Comparison of ENCODE assay signal across 20 cellular contexts in genomic region chr5:40483316-40483715, GRCh38.
DNase-seq lines count a peak whose midpoint lies in the region; ATAC-seq, FAIRE-seq and TF ChIP-seq lines count a peak whose summit lies in the region.
"Had no signal": no experiment of that assay in that cellular context is flagged by ENCODE, and none has a peak within 500 bp of the region (broad histone marks: within the 10 kb centered on the region; RNA-seq: fewer than 3 reads in every experiment).

No MANE protein-coding gene starts in this region.

- no peaks in the 10 kb centered on the region for H3K9me3 ChIP-seq in OCI-LY3 (ENCODE audit: insufficient read depth, low read length)

- intact Hi-C loops in activated naive CD4-positive, alpha-beta T cell treated with anti-CD3 and anti-CD28 coated beads for 36 hours (cut with micrococcal nuclease), result loop anchor here (10.0 kb wide), 2 partner anchors 769 to 1309 kb away; no protein-coding TSS in a partner anchor
- intact Hi-C loops in dendritic cell treated with granulocyte-macrophage colony-stimulating factor and Interleukin-4, amounts not matched to agents 40 ng/mL and 50 ng/mL, for 4 days (cut with micrococcal nuclease), result loop anchor here (5.0 kb wide), 1 partner anchor 41 kb away; no protein-coding TSS in a partner anchor

- peak overlapping the region; percentile 84 for H3K4me2 ChIP-seq in OCI-LY3 (ENCODE audit: low read length)

- no peaks in the 10 kb centered on the region for H3K36me3 ChIP-seq in OCI-LY3 (replicated peaks; ENCODE audit: low read depth, low read length)
- H3K36me3 ChIP-seq: gastrocnemius medialis had no signal

- H3K4me3 ChIP-seq in OCI-LY3 (ENCODE audit: low read length), result no peak overlapping the region
- H3K4me3 ChIP-seq: gastrocnemius medialis, SK-N-MC had no signal

- no peaks in the 10 kb centered on the region for H3K9me3 Mint-ChIP-seq in activated naive CD4-positive, alpha-beta T cell treated with anti-CD3 and anti-CD28 coated beads for 36 hours
- no peaks in the 10 kb centered on the region for H3K9me3 Mint-ChIP-seq in activated naive CD4-positive, alpha-beta T cell treated with anti-CD3 and anti-CD28 coated beads, Interleukin-2, amount 50 U/mL, for 72 hours
- no peaks in the 10 kb centered on the region for H3K9me3 Mint-ChIP-seq in dendritic cell treated with granulocyte-macrophage colony-stimulating factor and Interleukin-4, amounts not matched to agents 40 ng/mL and 50 ng/mL, for 4 days
- H3K9me3 Mint-ChIP-seq in type B pancreatic cell, result peaks cover 3% of the 10 kb centered on the region
- H3K9me3 Mint-ChIP-seq: CD14-positive monocyte; naive thymus-derived CD8-positive, alpha-beta T cell had no signal

- peak overlapping the region; percentile 98; the same call in 1 of the 2 replicates for H3K27ac ChIP-seq in OCI-LY3 (ENCODE audit: low read length)
- H3K27ac ChIP-seq: gastrocnemius medialis, SK-N-MC had no signal

- no peaks in the 10 kb centered on the region for H3K36me3 Mint-ChIP-seq in activated naive CD4-positive, alpha-beta T cell treated with anti-CD3 and anti-CD28 coated beads for 36 hours (ENCODE audit: low read depth)
- H3K36me3 Mint-ChIP-seq in activated naive CD4-positive, alpha-beta T cell treated with anti-CD3 and anti-CD28 coated beads, Interleukin-2, amount 50 U/mL, for 72 hours, result no peaks in the 10 kb centered on the region
- no peaks in the 10 kb centered on the region for H3K36me3 Mint-ChIP-seq in dendritic cell treated with granulocyte-macrophage colony-stimulating factor and Interleukin-4, amounts not matched to agents 40 ng/mL and 50 ng/mL, for 4 days (ENCODE audit: low read depth)
- H3K36me3 Mint-ChIP-seq in type B pancreatic cell, result no peaks in the 10 kb centered on the region
- H3K36me3 Mint-ChIP-seq: CD14-positive monocyte; naive thymus-derived CD8-positive, alpha-beta T cell had no signal

- H3K27ac Mint-ChIP-seq in activated naive CD4-positive, alpha-beta T cell treated with anti-CD3 and anti-CD28 coated beads for 36 hours, result peak overlapping the region; percentile 92
- H3K27ac Mint-ChIP-seq in activated naive CD4-positive, alpha-beta T cell treated with anti-CD3 and anti-CD28 coated beads, Interleukin-2, amount 50 U/mL, for 72 hours, result peak overlapping the region in 1 of 2 donors; percentile 92
- H3K27ac Mint-ChIP-seq in dendritic cell treated with granulocyte-macrophage colony-stimulating factor and Interleukin-4, amounts not matched to agents 40 ng/mL and 50 ng/mL, for 4 days, result peak overlapping the region; percentile 79
- no peak overlapping the region for H3K27ac Mint-ChIP-seq in type B pancreatic cell

- peak; percentile 42 for FAIRE-seq in urothelium cell line (lab: Jason Lieb, UNC)
- FAIRE-seq: small intestine had no signal

- H3K9ac ChIP-seq in OCI-LY3 (ENCODE audit: low read length), result peak overlapping the region; percentile 81; the same call in 1 of the 2 replicates

- no peaks in the 10 kb centered on the region for H3K27me3 ChIP-seq in OCI-LY3 (ENCODE audit: low read depth, low read length)
- H3K27me3 ChIP-seq: gastrocnemius medialis had no signal

- H3K4me1 ChIP-seq in OCI-LY3 (ENCODE audit: low read length), result peaks cover 66% of the 10 kb centered on the region
- H3K4me1 ChIP-seq: gastrocnemius medialis had no signal

- no peaks in the 10 kb centered on the region for H3K27me3 Mint-ChIP-seq in activated naive CD4-positive, alpha-beta T cell treated with anti-CD3 and anti-CD28 coated beads for 36 hours (ENCODE audit: low read depth)
- H3K27me3 Mint-ChIP-seq in dendritic cell treated with granulocyte-macrophage colony-stimulating factor and Interleukin-4, amounts not matched to agents 40 ng/mL and 50 ng/mL, for 4 days, result no peaks in the 10 kb centered on the region
- no peaks in the 10 kb centered on the region for H3K27me3 Mint-ChIP-seq in type B pancreatic cell
- H3K27me3 Mint-ChIP-seq: naive thymus-derived CD8-positive, alpha-beta T cell had no signal

- H4K20me1 ChIP-seq in OCI-LY3 (ENCODE audit: insufficient read depth, low read length), result no peaks in the 10 kb centered on the region

- CTCF ChIA-PET in activated naive CD4-positive, alpha-beta T cell treated with anti-CD3 and anti-CD28 coated beads for 36 hours (lab: Charles Lee), result no interaction called here

- no peak for DNase-seq in activated naive CD4-positive, alpha-beta T cell treated with anti-CD3 and anti-CD28 coated beads for 36 hours
- DNase-seq in activated naive CD4-positive, alpha-beta T cell treated with anti-CD3 and anti-CD28 coated beads, Interleukin-2, amount 50 U/mL, for 72 hours (ENCODE audit: low spot score in 2 of 2), result no peak
- DNase-seq in urothelium cell line (ENCODE audit: low spot score) (peak; percentile 33), type B pancreatic cell (ENCODE audit: extremely low spot score, unreplicated experiment) (no peak), T-helper 9 cell (no peak)
- DNase-seq: aorta; gastrocnemius medialis; IMR-90; MM.1S; naive thymus-derived CD8-positive, alpha-beta T cell; NCI-H748 treated with DMSO at 0.1 percent for 48 hours; posterior cingulate gyrus; small intestine; stimulated activated CD4-positive, alpha-beta T cell treated with anti-CD3 and anti-CD28 coated beads, Interleukin-4, amount 100 ng/mL, for 1 hour had no signal

- H3K79me2 ChIP-seq in OCI-LY3 (ENCODE audit: low read length), result no peaks in the 10 kb centered on the region

- TF ChIP-seq CTCF in OCI-LY3 (IDR thresholded peaks at IDR 0.05; ENCODE audit: low read depth, low read length), result no peak
- no peak for TF ChIP-seq CTCF in type B pancreatic cell (conservative IDR thresholded peaks at IDR 0.05)

- no peak overlapping the region for H3K4me3 Mint-ChIP-seq in activated naive CD4-positive, alpha-beta T cell treated with anti-CD3 and anti-CD28 coated beads for 36 hours
- no peak overlapping the region for H3K4me3 Mint-ChIP-seq in dendritic cell treated with granulocyte-macrophage colony-stimulating factor and Interleukin-4, amounts not matched to agents 40 ng/mL and 50 ng/mL, for 4 days
- no peak overlapping the region for H3K4me3 Mint-ChIP-seq in type B pancreatic cell
- H3K4me3 Mint-ChIP-seq: CD14-positive monocyte; naive thymus-derived CD8-positive, alpha-beta T cell had no signal

- H2AFZ ChIP-seq in OCI-LY3 (ENCODE audit: low read depth, low read length), result no peak overlapping the region

- peaks cover 77% of the 10 kb centered on the region for H3K4me1 Mint-ChIP-seq in activated naive CD4-positive, alpha-beta T cell treated with anti-CD3 and anti-CD28 coated beads for 36 hours (ENCODE audit: low read depth)
- peaks cover 59% of the 10 kb centered on the region for H3K4me1 Mint-ChIP-seq in dendritic cell treated with granulocyte-macrophage colony-stimulating factor and Interleukin-4, amounts not matched to agents 40 ng/mL and 50 ng/mL, for 4 days (ENCODE audit: low read depth)
- H3K4me1 Mint-ChIP-seq in type B pancreatic cell (ENCODE audit: unreplicated experiment), result no peaks in the 10 kb centered on the region

- no peak for ATAC-seq in activated naive CD4-positive, alpha-beta T cell treated with anti-CD3 and anti-CD28 coated beads, Interleukin-2, amount 50 U/mL, for 72 hours
- no peak for ATAC-seq in GM21619 (IDR thresholded peaks at IDR 0.05; ENCODE audit: unreplicated experiment)
- ATAC-seq: activated CD4-positive, CD25-positive, alpha-beta regulatory T cell treated with anti-CD3 and anti-CD28 coated beads, Interleukin-2, amount 50 U/mL, for 24 hours; gastrocnemius medialis; naive thymus-derived CD8-positive, alpha-beta T cell had no signal
